Comparison of ENCODE assay signal across 13 cellular contexts in the genomic region with DNA sequence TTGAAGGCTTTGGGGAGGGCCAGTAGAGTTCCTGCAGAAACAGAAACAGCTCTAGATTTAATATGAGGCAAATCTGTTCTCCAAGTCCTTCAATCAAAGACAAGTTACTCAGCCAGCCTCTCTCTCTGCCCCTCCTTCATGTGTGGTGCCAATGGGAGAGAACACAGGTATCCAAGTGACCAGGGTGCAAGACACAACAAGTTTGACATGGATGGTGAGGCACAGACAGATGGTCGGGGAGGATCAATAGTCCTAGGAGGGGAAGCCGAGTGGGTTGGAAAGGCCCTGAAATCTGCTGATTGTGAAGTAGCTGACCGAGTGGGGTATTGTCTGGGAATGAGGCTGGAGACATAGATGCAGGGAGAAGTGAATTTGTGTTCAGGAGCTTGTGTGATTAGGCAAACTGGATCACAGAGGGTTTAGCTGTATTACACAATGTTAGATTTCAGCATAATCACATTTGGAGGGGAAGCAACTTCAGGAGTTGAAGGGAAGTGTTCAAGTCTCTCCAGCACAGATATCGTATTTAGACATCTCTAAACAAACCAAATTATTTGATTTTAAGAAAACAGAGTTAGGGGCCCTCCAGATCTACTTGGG. TPM values are rescaled to one million over a fixed set of nuclear protein-coding genes. Genes with fewer than 3 reads are reported as not detected.
DNase-seq lines count a peak whose midpoint lies in the region; ATAC-seq and TF ChIP-seq lines count a peak whose summit lies in the region.
"Had no signal": no experiment of that assay in that cellular context is flagged by ENCODE, and none has a peak within 500 bp of the region (broad histone marks: within the 10 kb centered on the region; RNA-seq: fewer than 3 reads in every experiment).

No MANE protein-coding gene starts in this region.

- H3K9ac ChIP-seq in mucosa of rectum (ENCODE audit: low read depth in 1 of 2, low read length in 2 of 2), result peak overlapping the region in 1 of 2 donors; percentile 34

- TF ChIP-seq POLR2A in GM18505 (IDR thresholded peaks at IDR 0.05; ENCODE audit: borderline replicate concordance, extremely low read depth, insufficient read depth, insufficient read length), result no peak

- ATAC-seq in heart right ventricle (no peak), left cardiac atrium (no peak), HG03175 (IDR thresholded peaks at IDR 0.05; ENCODE audit: unreplicated experiment) (no peak), GM18505 (IDR thresholded peaks at IDR 0.05; ENCODE audit: unreplicated experiment) (no peak), HG03196 (IDR thresholded peaks at IDR 0.05; ENCODE audit: unreplicated experiment) (no peak)
- ATAC-seq in activated naive CD8-positive, alpha-beta T cell treated with anti-CD3 and anti-CD28 coated beads, Interleukin-2, amount 10 ng/mL, durations not matched to agents 7 days and 5 days (ENCODE audit: low read depth), result no peak

- peaks cover 11% of the 10 kb centered on the region for H3K9me3 Mint-ChIP-seq in activated naive CD8-positive, alpha-beta T cell treated with anti-CD3 and anti-CD28 coated beads, Interleukin-2, amount 10 ng/mL, durations not matched to agents 7 days and 5 days

- H3K4me3 Mint-ChIP-seq in activated naive CD8-positive, alpha-beta T cell treated with anti-CD3 and anti-CD28 coated beads, Interleukin-2, amount 10 ng/mL, durations not matched to agents 7 days and 5 days, result peak overlapping the region; percentile 84

- peaks cover 0 to 16% (median 3%) of the 10 kb centered on the region in 11 donors for H3K9me3 ChIP-seq in heart right ventricle
- no peaks in the 10 kb centered on the region for H3K9me3 ChIP-seq in mucosa of rectum (ENCODE audit: control insufficient read depth in 2 of 2, low read length in 2 of 2)

- POLR2A ChIA-PET in activated naive CD8-positive, alpha-beta T cell treated with anti-CD3 and anti-CD28 coated beads, Interleukin-2, amount 10 ng/mL, durations not matched to agents 7 days and 5 days (lab: Charles Lee), result interaction anchor here (0.7 to 4.2 kb wide), 16 partner anchors 10 to 285 kb away, joined by 3 to 37 read pairs (median 6); partner anchors contain the start of genes GIMAP2, GIMAP4, GIMAP5 and GIMAP6

- H3K4me1 Mint-ChIP-seq in activated naive CD8-positive, alpha-beta T cell treated with anti-CD3 and anti-CD28 coated beads, Interleukin-2, amount 10 ng/mL, durations not matched to agents 7 days and 5 days, result peaks cover 53% of the 10 kb centered on the region

- H3K27me3 ChIP-seq in heart right ventricle (no peaks in the 10 kb centered on the region), mucosa of rectum (ENCODE audit: control insufficient read depth in 2 of 2, insufficient read depth in 2 of 2, low read length in 2 of 2) (no peaks in the 10 kb centered on the region)
- H3K27me3 ChIP-seq: BLaER1 treated with 17β-estradiol and CSF1 and Interleukin-3, amounts not matched to agents 10 nM and 100 nM had no signal

- peak overlapping the region; percentile 81 to 94 (median 88) for H3K27ac ChIP-seq in heart right ventricle
- peak overlapping the region; percentile 15 to 54 for H3K27ac ChIP-seq in mucosa of rectum (ENCODE audit: low read depth in 2 of 2, low read length in 2 of 2)

- DNase-seq in heart right ventricle (no peak), left cardiac atrium (no peak)
- DNase-seq in activated naive CD8-positive, alpha-beta T cell treated with anti-CD3 and anti-CD28 coated beads, Interleukin-2, amount 10 ng/mL, durations not matched to agents 7 days and 5 days, result no peak
- DNase-seq in effector CD4-positive, alpha-beta T cell, result no peak
- DNase-seq: activated CD4-positive, alpha-beta T cell treated with anti-CD3 and anti-CD28 coated beads, Interleukin-2, amount 50 U/mL, for 4 hours; glutamatergic neuron; midbrain; NCI-H2081 treated with DMSO at 0.1 percent for 48 hours had no signal

- H3K36me3 ChIP-seq in heart right ventricle (peaks cover 0 to 43% (median 8%) of the 10 kb centered on the region in 9 donors), mucosa of rectum (ENCODE audit: control insufficient read depth in 2 of 2, insufficient read depth in 2 of 2, low read length in 2 of 2) (no peaks in the 10 kb centered on the region)

- no peak for TF ChIP-seq CTCF in heart right ventricle (IDR thresholded peaks at IDR 0.05)

- H3K36me3 Mint-ChIP-seq in activated naive CD8-positive, alpha-beta T cell treated with anti-CD3 and anti-CD28 coated beads, Interleukin-2, amount 10 ng/mL, durations not matched to agents 7 days and 5 days, result peaks cover 68% of the 10 kb centered on the region

- H3K4me3 ChIP-seq in heart right ventricle (peak overlapping the region; percentile 30 to 71 (median 60)), mucosa of rectum (ENCODE audit: low read length in 2 of 2) (peak overlapping the region; percentile 45 to 70)

- H3K27ac Mint-ChIP-seq in activated naive CD8-positive, alpha-beta T cell treated with anti-CD3 and anti-CD28 coated beads, Interleukin-2, amount 10 ng/mL, durations not matched to agents 7 days and 5 days, result peak overlapping the region; percentile 87

- H3K27me3 Mint-ChIP-seq in activated naive CD8-positive, alpha-beta T cell treated with anti-CD3 and anti-CD28 coated beads, Interleukin-2, amount 10 ng/mL, durations not matched to agents 7 days and 5 days, result no peaks in the 10 kb centered on the region

- intact Hi-C loops in heart right ventricle (cut with DNase I) (loop anchor here in 4 of 10 donors (2.0 to 10.0 kb wide), 6 partner anchors 36 to 196 kb away; partner anchors contain the start of genes GIMAP6 (in 2 of the 4) and GIMAP4 (in 1 of the 4)), left cardiac atrium (cut with DNase I) (no loop called here)

- WGBS in heart right ventricle, 2 donors, result 59 to 74% methylated on average over 4 of the region's 4 CpGs

- peaks cover 0 to 54% (median 13%) of the 10 kb centered on the region in 9 donors for H3K4me1 ChIP-seq in heart right ventricle
- H3K4me1 ChIP-seq in mucosa of rectum (ENCODE audit: control insufficient read depth in 2 of 2, insufficient read depth in 2 of 2, low read length in 2 of 2), result peaks cover 0 to 5% of the 10 kb centered on the region in 2 donors

RNA-seq across cellular contexts. Expression of gene GIMAP1, which starts 1.5 kb away (rescaled TPM):
- total RNA-seq in heart right ventricle, result 10 to 100 TPM in 1 of 10 donors, 1 to 10 TPM in 9; 2.4 to 11.2 (median 4.3) TPM
- 10 to 100 TPM in 1 of 2 donors, 1 to 10 TPM in 1; 8.4 to 11.0 TPM for polyA plus RNA-seq in heart right ventricle
- total RNA-seq in left cardiac atrium, result 1 to 10 TPM; 4.5 to 7.0 TPM
- 10 to 100 TPM; 42.1 to 43.0 TPM for total RNA-seq in activated naive CD8-positive, alpha-beta T cell treated with anti-CD3 and anti-CD28 coated beads, Interleukin-2, amount 10 ng/mL, durations not matched to agents 7 days and 5 days

RNA-seq across cellular contexts. Expression of gene GIMAP5, which starts 19.3 kb away (rescaled TPM):
- total RNA-seq in heart right ventricle (10 to 100 TPM in 7 of 10 donors, 1 to 10 TPM in 3; 6.5 to 27.2 (median 11.8) TPM), left cardiac atrium (10 to 100 TPM; 18.6 to 25.6 TPM)
- 10 to 100 TPM; 22.9 to 35.0 TPM for polyA plus RNA-seq in heart right ventricle
- 100 to 1,000 TPM; 112 to 123 TPM for total RNA-seq in activated naive CD8-positive, alpha-beta T cell treated with anti-CD3 and anti-CD28 coated beads, Interleukin-2, amount 10 ng/mL, durations not matched to agents 7 days and 5 days

RNA-seq across cellular contexts. Expression of gene GIMAP2, which starts 32.4 kb away (rescaled TPM):
- total RNA-seq in heart right ventricle (10 to 100 TPM in 1 of 10 donors, 1 to 10 TPM in 9; 2.1 to 17.5 (median 4.6) TPM), left cardiac atrium (1 to 10 TPM; 7.0 to 9.2 TPM)
- polyA plus RNA-seq in heart right ventricle, result 1 to 10 TPM; 5.3 to 5.8 TPM
- total RNA-seq in activated naive CD8-positive, alpha-beta T cell treated with anti-CD3 and anti-CD28 coated beads, Interleukin-2, amount 10 ng/mL, durations not matched to agents 7 days and 5 days, result 100 to 1,000 TPM; 139 to 140 TPM

Comparison
In these comparisons a context has a peak if more than half of its experiments do, and no peak if none do; other contexts are left out.
1. RNA of gene GIMAP5, which starts 19.3 kb away (total RNA-seq): 112 to 123 TPM in activated naive CD8-positive, alpha-beta T cell treated with anti-CD3 and anti-CD28 coated beads, Interleukin-2, amount 10 ng/mL, durations not matched to agents 7 days and 5 days; 18.6 to 25.6 TPM in left cardiac atrium and 6.5 to 27.2 TPM in heart right ventricle; every median in the first group is over 4 times any median in the second.
2. RNA of gene GIMAP2, which starts 32.4 kb away (total RNA-seq): 139 to 140 TPM in activated naive CD8-positive, alpha-beta T cell treated with anti-CD3 and anti-CD28 coated beads, Interleukin-2, amount 10 ng/mL, durations not matched to agents 7 days and 5 days; 7.0 to 9.2 TPM in left cardiac atrium and 2.1 to 17.5 TPM in heart right ventricle; every median in the first group is over 4 times any median in the second.